1 cellular context compared by ENCODE assay signal in the genomic region with DNA sequence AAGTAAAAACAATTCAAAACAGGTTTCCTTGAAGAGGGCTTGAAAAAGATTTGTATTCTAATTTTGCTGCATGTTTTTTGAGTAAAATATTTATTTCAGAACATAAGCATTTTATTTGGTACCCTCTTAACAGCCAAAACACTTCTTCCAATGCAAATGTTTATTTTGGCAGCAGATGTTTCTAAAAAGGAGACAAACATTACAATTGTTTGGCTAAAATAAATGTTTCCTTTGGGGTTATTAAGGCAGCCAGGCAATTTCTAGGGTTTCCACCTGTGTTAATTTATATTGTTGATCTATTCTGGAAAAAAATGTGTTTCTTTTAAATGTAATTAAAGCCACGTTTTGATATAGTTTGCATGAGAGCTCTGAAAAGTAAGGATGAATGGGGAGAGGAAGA.
TF ChIP-seq lines count a peak whose summit lies in the region.

No MANE protein-coding gene starts in this region.

TF ChIP-seq in liver, 16 proteins besides CTCF, POLR2A, EP300 and RAD21 (continued from another document):
- TF ChIP-seq, protein P1, sequence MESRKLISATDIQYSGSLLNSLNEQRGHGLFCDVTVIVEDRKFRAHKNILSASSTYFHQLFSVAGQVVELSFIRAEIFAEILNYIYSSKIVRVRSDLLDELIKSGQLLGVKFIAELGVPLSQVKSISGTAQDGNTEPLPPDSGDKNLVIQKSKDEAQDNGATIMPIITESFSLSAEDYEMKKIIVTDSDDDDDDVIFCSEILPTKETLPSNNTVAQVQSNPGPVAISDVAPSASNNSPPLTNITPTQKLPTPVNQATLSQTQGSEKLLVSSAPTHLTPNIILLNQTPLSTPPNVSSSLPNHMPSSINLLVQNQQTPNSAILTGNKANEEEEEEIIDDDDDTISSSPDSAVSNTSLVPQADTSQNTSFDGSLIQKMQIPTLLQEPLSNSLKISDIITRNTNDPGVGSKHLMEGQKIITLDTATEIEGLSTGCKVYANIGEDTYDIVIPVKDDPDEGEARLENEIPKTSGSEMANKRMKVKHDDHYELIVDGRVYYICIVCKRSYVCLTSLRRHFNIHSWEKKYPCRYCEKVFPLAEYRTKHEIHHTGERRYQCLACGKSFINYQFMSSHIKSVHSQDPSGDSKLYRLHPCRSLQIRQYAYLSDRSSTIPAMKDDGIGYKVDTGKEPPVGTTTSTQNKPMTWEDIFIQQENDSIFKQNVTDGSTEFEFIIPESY (IDR thresholded peaks at IDR 0.05) = peak; percentile 12
